ENCODE assay signal across 17 cellular contexts in genomic region chr6:37456126-37456525, GRCh38. TPM values are rescaled to one million over a fixed set of nuclear protein-coding genes. Genes with fewer than 3 reads are reported as not detected.
DNase-seq lines count a peak whose midpoint lies in the region; ATAC-seq, FAIRE-seq and TF ChIP-seq lines count a peak whose summit lies in the region.
"Had no signal": no experiment of that assay in that cellular context is flagged by ENCODE, and none has a peak within 500 bp of the region (broad histone marks: within the 10 kb centered on the region; RNA-seq: fewer than 3 reads in every experiment).

No MANE protein-coding gene starts in this region.

- H3K9me3 ChIP-seq in RWPE2 (ENCODE audit: severe bottlenecking) (no peaks in the 10 kb centered on the region), stomach smooth muscle (ENCODE audit: control insufficient read depth in 2 of 2, low read length in 2 of 2) (no peaks in the 10 kb centered on the region), sigmoid colon (no peaks in the 10 kb centered on the region)
- H3K9me3 ChIP-seq: ovary had no signal

- H3K4me3 ChIP-seq in RWPE2 (ENCODE audit: severe bottlenecking) (no peak overlapping the region), fibroblast of mammary gland (ENCODE audit: control insufficient read depth, low read depth, low read length) (no peak overlapping the region), stomach smooth muscle (ENCODE audit: low read length in 2 of 2) (no peak overlapping the region), sigmoid colon (no peak overlapping the region)
- H3K4me3 ChIP-seq: cardiac muscle cell, ovary had no signal

- H3K27ac ChIP-seq in RWPE2 (ENCODE audit: poor library complexity, severe bottlenecking): peak overlapping the region; percentile 58
- H3K27ac ChIP-seq in stomach smooth muscle (ENCODE audit: low read length): peak overlapping the region; percentile 24
- H3K27ac ChIP-seq in sigmoid colon: peak overlapping the region in 2 of 4 donors; percentile 76 to 78
- H3K27ac ChIP-seq: cardiac muscle cell, ovary had no signal

- no peak for TF ChIP-seq EP300 in sigmoid colon (IDR thresholded peaks at IDR 0.05)

- 93 to 95% methylated on average over 6 of the region's 6 CpGs for whole genome bisulfite sequencing in sigmoid colon, 2 donors

- intact Hi-C loops in sigmoid colon (cut with DNase I): no loop called here

- no peak for DNase-seq in GM12891 (ENCODE audit: insufficient read length, low spot score)
- no peak for DNase-seq in RWPE2 (ENCODE audit: low spot score)
- DNase-seq in fibroblast of mammary gland (ENCODE audit: low read depth): peak; percentile 91
- no peak for DNase-seq in NCI-H187 treated with DMSO at 0.1 percent for 48 hours (lab: John Stamatoyannopoulos, UW)
- no peak for DNase-seq in SW480 (ENCODE audit: low spot score)
- DNase-seq in sigmoid colon: no peak
- DNase-seq: activated B cell treated with CpG ODN at 0.5 μM for 24 hours; activated gamma-delta T cell; effector memory CD8-positive, alpha-beta T cell; kidney; NCI-H2029; NCI-H526 treated with DMSO at 0.1 percent for 48 hours; ovary; stimulated activated naive CD8-positive, alpha-beta T cell treated with anti-CD3 and anti-CD28 coated beads, Interleukin-15, Interleukin-2, amounts not matched to agents 100 U/mL and 50 U/mL, for 24 hours had no signal

- H3K36me3 ChIP-seq in RWPE2 (ENCODE audit: low read depth) (peaks cover 64% of the 10 kb centered on the region), stomach smooth muscle (ENCODE audit: control insufficient read depth in 2 of 2, insufficient read depth in 2 of 2, low read length in 2 of 2) (peaks cover 24 to 40% of the 10 kb centered on the region in 2 donors), sigmoid colon (peaks cover 17 to 62% (median 23%) of the 10 kb centered on the region in 4 donors)
- H3K36me3 ChIP-seq: ovary had no signal

- peak; percentile 78 for ATAC-seq in RWPE2 (ENCODE audit: low read depth)
- ATAC-seq: effector memory CD8-positive, alpha-beta T cell; Panc1; stimulated activated naive CD8-positive, alpha-beta T cell treated with anti-CD3 and anti-CD28 coated beads, Interleukin-15, Interleukin-2, amounts not matched to agents 100 U/mL and 50 U/mL, for 24 hours had no signal

- H3K4me1 ChIP-seq in RWPE2 (ENCODE audit: insufficient read depth, poor library complexity, severe bottlenecking): peaks cover 22% of the 10 kb centered on the region
- H3K4me1 ChIP-seq in stomach smooth muscle (ENCODE audit: control insufficient read depth, insufficient read depth, low read length): peaks cover 44% of the 10 kb centered on the region
- H3K4me1 ChIP-seq in sigmoid colon: peaks cover 0 to 86% (median 59%) of the 10 kb centered on the region in 4 donors

- no peak overlapping the region for H3K9ac ChIP-seq in stomach smooth muscle (ENCODE audit: low read length in 2 of 2)

- TF ChIP-seq CTCF in RWPE2 (IDR thresholded peaks at IDR 0.05; ENCODE audit: poor library complexity, severe bottlenecking): no peak
- no peak for TF ChIP-seq CTCF in fibroblast of mammary gland (conservative IDR thresholded peaks at IDR 0.05; ENCODE audit: control insufficient read depth, insufficient read depth, low read depth, low read length)
- no peak for TF ChIP-seq CTCF in sigmoid colon (IDR thresholded peaks at IDR 0.05)

- H3K27me3 ChIP-seq in RWPE2 (ENCODE audit: insufficient read depth, poor library complexity, severe bottlenecking) (no peaks in the 10 kb centered on the region), stomach smooth muscle (ENCODE audit: control insufficient read depth in 1 of 2, insufficient read depth in 2 of 2, low read length in 2 of 2) (no peaks in the 10 kb centered on the region), sigmoid colon (no peaks in the 10 kb centered on the region)
- H3K27me3 ChIP-seq: cardiac muscle cell, ovary had no signal

- peak; percentile 33 for FAIRE-seq in GM12891 (lab: Jason Lieb, UNC)
- FAIRE-seq: kidney had no signal

- no peak for TF ChIP-seq POLR2A in GM12891 (IDR thresholded peaks at IDR 0.05; ENCODE audit: low read depth, low read length)
- no peak for TF ChIP-seq POLR2A in sigmoid colon (IDR thresholded peaks at IDR 0.05)

TF ChIP-seq in GM12891, 5 proteins besides CTCF, POLR2A, EP300 and RAD21:
- TF ChIP-seq POLR2AphosphoS5 (IDR thresholded peaks at IDR 0.05; ENCODE audit: low read depth, low read length) (no peak), POU2F2 (IDR thresholded peaks at IDR 0.05; ENCODE audit: low read depth, low read length) (no peak), TAF1 (IDR thresholded peaks at IDR 0.05; ENCODE audit: low read depth, low read length) (no peak), SPI1 (IDR thresholded peaks at IDR 0.05; ENCODE audit: low read depth, low read length) (no peak), PAX5 (IDR thresholded peaks at IDR 0.05; ENCODE audit: insufficient read depth, low read length, severe bottlenecking) (no peak)

RNA-seq across cellular contexts. Expression of gene CMTR1, which starts 23.1 kb away (rescaled TPM):
- polyA plus RNA-seq in GM12891 (2012; ENCODE audit: low read depth, missing spikeins): 48.5 TPM
- 10 to 100 TPM; 30.8 to 33.5 (median 33.3) TPM for total RNA-seq in sigmoid colon
- 10 to 100 TPM in 1 of 3 donors, 1 to 10 TPM in 2; 4.2 to 27.0 (median 4.8) TPM for polyA plus RNA-seq in sigmoid colon

RNA-seq across cellular contexts. Expression of gene CCDC167, which starts 43.6 kb away (rescaled TPM):
- polyA plus RNA-seq in GM12891 (2012; ENCODE audit: low read depth, missing spikeins): 113 TPM
- total RNA-seq in sigmoid colon: 10 to 100 TPM; 16.0 to 36.4 (median 22.0) TPM
- polyA plus RNA-seq in sigmoid colon: 10 to 100 TPM; 13.8 to 54.0 (median 30.3) TPM
